ENCODE assay signal across 8 cellular contexts in genomic region chr14:23364604-23365352, GRCh38. TPM values are rescaled to one million over a fixed set of nuclear protein-coding genes. Genes with fewer than 3 reads are reported as not detected.
DNase-seq lines count a peak whose midpoint lies in the region; ATAC-seq and TF ChIP-seq lines count a peak whose summit lies in the region.
"Had no signal": no experiment of that assay in that cellular context is flagged by ENCODE, and none has a peak within 500 bp of the region (broad histone marks: within the 10 kb centered on the region; RNA-seq: fewer than 3 reads in every experiment).

A gene with protein sequence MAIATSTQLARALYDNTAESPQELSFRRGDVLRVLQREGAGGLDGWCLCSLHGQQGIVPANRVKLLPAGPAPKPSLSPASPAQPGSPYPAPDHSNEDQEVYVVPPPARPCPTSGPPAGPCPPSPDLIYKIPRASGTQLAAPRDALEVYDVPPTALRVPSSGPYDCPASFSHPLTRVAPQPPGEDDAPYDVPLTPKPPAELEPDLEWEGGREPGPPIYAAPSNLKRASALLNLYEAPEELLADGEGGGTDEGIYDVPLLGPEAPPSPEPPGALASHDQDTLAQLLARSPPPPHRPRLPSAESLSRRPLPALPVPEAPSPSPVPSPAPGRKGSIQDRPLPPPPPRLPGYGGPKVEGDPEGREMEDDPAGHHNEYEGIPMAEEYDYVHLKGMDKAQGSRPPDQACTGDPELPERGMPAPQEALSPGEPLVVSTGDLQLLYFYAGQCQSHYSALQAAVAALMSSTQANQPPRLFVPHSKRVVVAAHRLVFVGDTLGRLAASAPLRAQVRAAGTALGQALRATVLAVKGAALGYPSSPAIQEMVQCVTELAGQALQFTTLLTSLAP (minus strand): TSS chr14:23365172. CDS start chr14:23365025, 147 bp downstream.

- H3K36me3 ChIP-seq in SK-N-MC (ENCODE audit: insufficient read depth, low read length) (peaks cover 33% of the 10 kb centered on the region), mesodermal cell (ENCODE audit: control insufficient read depth, insufficient read depth, low read length) (peaks cover 39% of the 10 kb centered on the region), transverse colon (no peaks in the 10 kb centered on the region)

- TF ChIP-seq POLR2A in transverse colon (IDR thresholded peaks at IDR 0.05) = no peak

- peak within 1 kb of the TSS; percentile 97 for H3K9ac ChIP-seq in SK-N-MC (ENCODE audit: insufficient read length)

- H3K4me1 ChIP-seq in mesodermal cell (ENCODE audit: control insufficient read depth, insufficient read depth, low read length, poor library complexity, severe bottlenecking) (peaks cover 2% of the 10 kb centered on the region), transverse colon (peaks cover 4 to 23% (median 5%) of the 10 kb centered on the region in 4 donors)

- no peak for TF ChIP-seq CTCF in transverse colon (IDR thresholded peaks at IDR 0.05)

- in situ Hi-C loops in transverse colon (cut with MboI; ENCODE audit: low pct_ligation_motif_present in 1 of 4, low pct_unique_long_range_greater_than_20kb in 1 of 4, low sequenced_read_pairs in 3 of 4) = no loop called here

- no peak for ATAC-seq in GM19023 (IDR thresholded peaks at IDR 0.05; ENCODE audit: unreplicated experiment)

- intact Hi-C loops in transverse colon (cut with DNase I; ENCODE audit: low total_unique reads) = no loop called here

- H3K27ac ChIP-seq in SK-N-MC (peak within 1 kb of the TSS; percentile 91), mesodermal cell (ENCODE audit: low read depth, low read length, severe bottlenecking) (peak within 1 kb of the TSS; percentile 89), transverse colon (peak within 1 kb of the TSS; percentile 86 to 97 (median 92))

- no peak for TF ChIP-seq EP300 in transverse colon (IDR thresholded peaks at IDR 0.05; ENCODE audit: low read depth)

- peak within 1 kb of the TSS; percentile 89 for H3K4me3 ChIP-seq in SK-N-MC
- peak within 1 kb of the TSS; percentile 73 for H3K4me3 ChIP-seq in mesodermal cell (ENCODE audit: extremely low read depth, insufficient read depth, low read length, poor library complexity, severe bottlenecking)
- H3K4me3 ChIP-seq in transverse colon = peak within 1 kb of the TSS; percentile 7 to 59 (median 39)

- DNase-seq in SK-N-MC (ENCODE audit: low read depth, low spot score) = no peak
- peak; percentile 24 for DNase-seq in fibroblast of gingiva (ENCODE audit: low read depth)
- DNase-seq in transverse colon = no peak
- DNase-seq in NCI-H69 (lab: John Stamatoyannopoulos, UW) = no peak
- DNase-seq in activated CD4-positive, alpha-beta T cell treated with anti-CD3 and anti-CD28 coated beads, Interleukin-2, amount 50 U/mL, for 4 hours = no peak
- DNase-seq: cerebellar nuclear complex had no signal

- peaks cover 46% of the 10 kb centered on the region for H3K27me3 ChIP-seq in transverse colon

- 0 to 1% methylated on average over 38 to 39 of the region's 44 CpGs for WGBS in mesodermal cell (ENCODE audit: insufficient coverage in 2 of 2), 2 experiments
- 23% methylated on average over 40 of the region's 44 CpGs; no CpG with 5 or more reads in 1 of the 2 donors for WGBS in transverse colon (ENCODE audit: low coverage in 1 of 2), 2 donors

- H3K9me3 ChIP-seq in SK-N-MC (ENCODE audit: low read depth, low read length) = no peaks in the 10 kb centered on the region
- H3K9me3 ChIP-seq in mesodermal cell (ENCODE audit: control insufficient read depth, low read length) = no peaks in the 10 kb centered on the region
- H3K9me3 ChIP-seq in transverse colon = no peaks in the 10 kb centered on the region

RNA-seq across cellular contexts. Expression of the gene that starts here (rescaled TPM):
- 50.5 TPM for polyA plus RNA-seq in mesodermal cell (2013, experiment 1 of 2)
- polyA plus RNA-seq in mesodermal cell (2013, experiment 2 of 2) = 41.4 TPM
- total RNA-seq in transverse colon = 10 to 100 TPM in 1 of 4 donors, 1 to 10 TPM in 2, under 1 TPM in 1; 0.60 to 10.5 (median 3.3) TPM

Comparison
In these comparisons a context has a peak if more than half of its experiments do, and no peak if none do; other contexts are left out.
1. H3K4me3 ChIP-seq: peak in every context shown above with its lines; median percentile 89 in SK-N-MC; 73 in mesodermal cell; 39 in transverse colon.